Comparison of ENCODE assay signal across 14 cellular contexts in genomic region chr12:6273209-6273928, GRCh38. TPM values are rescaled to one million over a fixed set of nuclear protein-coding genes. Genes with fewer than 3 reads are reported as not detected.
DNase-seq lines count a peak whose midpoint lies in the region; ATAC-seq, FAIRE-seq and TF ChIP-seq lines count a peak whose summit lies in the region.
"Had no signal": no experiment of that assay in that cellular context is flagged by ENCODE, and none has a peak within 500 bp of the region (broad histone marks: within the 10 kb centered on the region; RNA-seq: fewer than 3 reads in every experiment).

No MANE protein-coding gene starts in this region.

- DNase-seq in heart right ventricle (no peak), Right ventricle myocardium superior (no peak), dermis microvascular lymphatic vessel endothelial cell (ENCODE audit: low read depth in 2 of 2) (peak; percentile 55 to 67), mesothelial cell of epicardium (ENCODE audit: low spot score in 2 of 2, unreplicated experiment in 2 of 2) (no peak), urothelium cell line (ENCODE audit: low spot score) (peak; percentile 55), SKM-1 treated with dmso at 0.1 percent for 144 hours (lab: John Stamatoyannopoulos, UW; ENCODE audit: unreplicated experiment) (no peak), Kasumi-1 (lab: John Stamatoyannopoulos, UW) (no peak)
- DNase-seq: activated T-cell treated with anti-CD3 and anti-CD28 coated beads, Interleukin-2, amount 50 U/mL, for 72 hours; NCI-H187 treated with DMSO at 0.1 percent for 48 hours; stimulated activated CD4-positive, alpha-beta T cell treated with anti-CD3 and anti-CD28 coated beads, Interleukin-12 subunit alpha, Interleukin-12 subunit beta, amount 100 ng/mL, for 4 hours had no signal

- H3K27ac ChIP-seq in heart right ventricle = peak overlapping the region in 7 of 10 donors; percentile 3 to 82 (median 68)
- H3K27ac ChIP-seq: cardiac muscle cell had no signal

- peak in 4 of 8 donors; percentile 16 to 29 (median 21) for ATAC-seq in heart right ventricle
- ATAC-seq in Right ventricle myocardium superior (ENCODE audit: poor library complexity) = no peak
- no peak for ATAC-seq in GM18511 (IDR thresholded peaks at IDR 0.05; ENCODE audit: unreplicated experiment)
- ATAC-seq: mucosa of descending colon had no signal

- no peaks in the 10 kb centered on the region for H3K27me3 Mint-ChIP-seq in mesothelial cell of epicardium (ENCODE audit: low read depth)

- H3K36me3 Mint-ChIP-seq in mesothelial cell of epicardium = no peaks in the 10 kb centered on the region

- no peaks in the 10 kb centered on the region for H3K9me3 ChIP-seq in heart right ventricle
- H3K9me3 ChIP-seq: gastrocnemius medialis, mucosa of descending colon had no signal

- peak; percentile 46 for FAIRE-seq in urothelium cell line (lab: Jason Lieb, UNC)

- peaks cover 41% of the 10 kb centered on the region for H3K4me1 Mint-ChIP-seq in mesothelial cell of epicardium

- no peaks in the 10 kb centered on the region for H3K36me3 ChIP-seq in heart right ventricle
- H3K36me3 ChIP-seq: cardiac muscle cell, gastrocnemius medialis had no signal

- peaks cover 0 to 8% (median 0%) of the 10 kb centered on the region in 7 donors for H3K27me3 ChIP-seq in heart right ventricle
- H3K27me3 ChIP-seq: cardiac muscle cell, gastrocnemius medialis had no signal

- peaks cover 12 to 39% (median 24%) of the 10 kb centered on the region in 9 donors for H3K4me1 ChIP-seq in heart right ventricle

- 78 to 85% methylated on average over 11 of the region's 11 CpGs for WGBS in heart right ventricle, 2 donors

- no peak overlapping the region for H3K4me3 ChIP-seq in heart right ventricle
- H3K4me3 ChIP-seq: cardiac muscle cell, gastrocnemius medialis, mucosa of descending colon had no signal

- TF ChIP-seq CTCF in heart right ventricle (IDR thresholded peaks at IDR 0.05) (peak in 2 of 9 donors; percentile 11 to 15), mesothelial cell of epicardium (IDR thresholded peaks at IDR 0.05; ENCODE audit: unreplicated experiment) (no peak)

- no peaks in the 10 kb centered on the region for H3K9me3 Mint-ChIP-seq in mesothelial cell of epicardium
- H3K9me3 Mint-ChIP-seq: activated T-cell treated with anti-CD3 and anti-CD28 coated beads, Interleukin-2, amount 50 U/mL, for 72 hours had no signal

- intact Hi-C loops in heart right ventricle (cut with DNase I) = loop anchor here in 1 of 10 donors (5.0 kb wide), 1 partner anchor 36 kb away; no protein-coding TSS in a partner anchor
- intact Hi-C loops in Right ventricle myocardium superior (cut with DNase I) = no loop called here

- no peak overlapping the region for H3K4me3 Mint-ChIP-seq in mesothelial cell of epicardium
- H3K4me3 Mint-ChIP-seq: activated T-cell treated with anti-CD3 and anti-CD28 coated beads, Interleukin-2, amount 50 U/mL, for 72 hours had no signal

- H3K27ac Mint-ChIP-seq in mesothelial cell of epicardium = peak overlapping the region; percentile 94
- H3K27ac Mint-ChIP-seq: activated T-cell treated with anti-CD3 and anti-CD28 coated beads, Interleukin-2, amount 50 U/mL, for 72 hours had no signal

RNA-seq across cellular contexts. Expression of gene PLEKHG6, which starts 37.1 kb away (rescaled TPM):
- total RNA-seq in heart right ventricle (1 to 10 TPM in 2 of 10 donors, under 1 TPM in 3, not detected in 5; 0.13 to 1.9 (median 0.81) TPM), Right ventricle myocardium superior (0.22 TPM), dermis microvascular lymphatic vessel endothelial cell (not detected in 2 replicates), mesothelial cell of epicardium (16.1 to 18.3 TPM (median 16.4 TPM) in 3 replicates)
- 1 to 10 TPM; 1.1 to 1.6 TPM for polyA plus RNA-seq in heart right ventricle
- total RNA-seq: activated T-cell treated with anti-CD3 and anti-CD28 coated beads, Interleukin-2, amount 50 U/mL, for 72 hours had no signal

Comparison
In these comparisons a context has a peak if more than half of its experiments do, and no peak if none do; other contexts are left out.
1. DNase-seq: peak in dermis microvascular lymphatic vessel endothelial cell (2 of 2) and urothelium cell line (single experiment); none in heart right ventricle (0 of 2), Right ventricle myocardium superior (single experiment), mesothelial cell of epicardium (0 of 2), SKM-1 treated with dmso at 0.1 percent for 144 hours (single experiment) and Kasumi-1 (0 of 2).